Comparison of ENCODE assay signal across 1 cellular context in genomic region chr5:68332546-68332945, GRCh38.
TF ChIP-seq lines count a peak whose summit lies in the region.

No MANE protein-coding gene starts in this region.

TF ChIP-seq in IMR-90, 13 proteins besides CTCF, POLR2A, EP300 and RAD21 (continued from another document):
- TF ChIP-seq FOS (IDR thresholded peaks at IDR 0.05; ENCODE audit: low read depth, low read length) (no peak), MXI1 (IDR thresholded peaks at IDR 0.05; ENCODE audit: borderline replicate concordance, low read depth, low read length) (no peak), ELK1 (IDR thresholded peaks at IDR 0.05; ENCODE audit: borderline replicate concordance, low read depth, low read length) (no peak), RFX5 (IDR thresholded peaks at IDR 0.05; ENCODE audit: low read depth, low read length) (no peak), CHD1 (IDR thresholded peaks at IDR 0.05; ENCODE audit: low read depth, low read length) (no peak), MAZ (IDR thresholded peaks at IDR 0.05; ENCODE audit: borderline replicate concordance, low read depth, low read length) (no peak), BHLHE40 (IDR thresholded peaks at IDR 0.05; ENCODE audit: low read depth, low read length) (no peak), USF2 (IDR thresholded peaks at IDR 0.05; ENCODE audit: low read depth, low read length) (no peak), RCOR1 (IDR thresholded peaks at IDR 0.05; ENCODE audit: insufficient replicate concordance, low read length) (no peak), CEBPB (IDR thresholded peaks at IDR 0.05; ENCODE audit: low read depth, low read length) (no peak)
